Comparison of ENCODE assay signal across 1 cellular context in genomic region chr4:53763813-53764597, GRCh38.
TF ChIP-seq lines count a peak whose summit lies in the region.

No MANE protein-coding gene starts in this region.

TF ChIP-seq in GM23338, 12 proteins besides CTCF, POLR2A, EP300 and RAD21:
- TF ChIP-seq, protein P1, sequence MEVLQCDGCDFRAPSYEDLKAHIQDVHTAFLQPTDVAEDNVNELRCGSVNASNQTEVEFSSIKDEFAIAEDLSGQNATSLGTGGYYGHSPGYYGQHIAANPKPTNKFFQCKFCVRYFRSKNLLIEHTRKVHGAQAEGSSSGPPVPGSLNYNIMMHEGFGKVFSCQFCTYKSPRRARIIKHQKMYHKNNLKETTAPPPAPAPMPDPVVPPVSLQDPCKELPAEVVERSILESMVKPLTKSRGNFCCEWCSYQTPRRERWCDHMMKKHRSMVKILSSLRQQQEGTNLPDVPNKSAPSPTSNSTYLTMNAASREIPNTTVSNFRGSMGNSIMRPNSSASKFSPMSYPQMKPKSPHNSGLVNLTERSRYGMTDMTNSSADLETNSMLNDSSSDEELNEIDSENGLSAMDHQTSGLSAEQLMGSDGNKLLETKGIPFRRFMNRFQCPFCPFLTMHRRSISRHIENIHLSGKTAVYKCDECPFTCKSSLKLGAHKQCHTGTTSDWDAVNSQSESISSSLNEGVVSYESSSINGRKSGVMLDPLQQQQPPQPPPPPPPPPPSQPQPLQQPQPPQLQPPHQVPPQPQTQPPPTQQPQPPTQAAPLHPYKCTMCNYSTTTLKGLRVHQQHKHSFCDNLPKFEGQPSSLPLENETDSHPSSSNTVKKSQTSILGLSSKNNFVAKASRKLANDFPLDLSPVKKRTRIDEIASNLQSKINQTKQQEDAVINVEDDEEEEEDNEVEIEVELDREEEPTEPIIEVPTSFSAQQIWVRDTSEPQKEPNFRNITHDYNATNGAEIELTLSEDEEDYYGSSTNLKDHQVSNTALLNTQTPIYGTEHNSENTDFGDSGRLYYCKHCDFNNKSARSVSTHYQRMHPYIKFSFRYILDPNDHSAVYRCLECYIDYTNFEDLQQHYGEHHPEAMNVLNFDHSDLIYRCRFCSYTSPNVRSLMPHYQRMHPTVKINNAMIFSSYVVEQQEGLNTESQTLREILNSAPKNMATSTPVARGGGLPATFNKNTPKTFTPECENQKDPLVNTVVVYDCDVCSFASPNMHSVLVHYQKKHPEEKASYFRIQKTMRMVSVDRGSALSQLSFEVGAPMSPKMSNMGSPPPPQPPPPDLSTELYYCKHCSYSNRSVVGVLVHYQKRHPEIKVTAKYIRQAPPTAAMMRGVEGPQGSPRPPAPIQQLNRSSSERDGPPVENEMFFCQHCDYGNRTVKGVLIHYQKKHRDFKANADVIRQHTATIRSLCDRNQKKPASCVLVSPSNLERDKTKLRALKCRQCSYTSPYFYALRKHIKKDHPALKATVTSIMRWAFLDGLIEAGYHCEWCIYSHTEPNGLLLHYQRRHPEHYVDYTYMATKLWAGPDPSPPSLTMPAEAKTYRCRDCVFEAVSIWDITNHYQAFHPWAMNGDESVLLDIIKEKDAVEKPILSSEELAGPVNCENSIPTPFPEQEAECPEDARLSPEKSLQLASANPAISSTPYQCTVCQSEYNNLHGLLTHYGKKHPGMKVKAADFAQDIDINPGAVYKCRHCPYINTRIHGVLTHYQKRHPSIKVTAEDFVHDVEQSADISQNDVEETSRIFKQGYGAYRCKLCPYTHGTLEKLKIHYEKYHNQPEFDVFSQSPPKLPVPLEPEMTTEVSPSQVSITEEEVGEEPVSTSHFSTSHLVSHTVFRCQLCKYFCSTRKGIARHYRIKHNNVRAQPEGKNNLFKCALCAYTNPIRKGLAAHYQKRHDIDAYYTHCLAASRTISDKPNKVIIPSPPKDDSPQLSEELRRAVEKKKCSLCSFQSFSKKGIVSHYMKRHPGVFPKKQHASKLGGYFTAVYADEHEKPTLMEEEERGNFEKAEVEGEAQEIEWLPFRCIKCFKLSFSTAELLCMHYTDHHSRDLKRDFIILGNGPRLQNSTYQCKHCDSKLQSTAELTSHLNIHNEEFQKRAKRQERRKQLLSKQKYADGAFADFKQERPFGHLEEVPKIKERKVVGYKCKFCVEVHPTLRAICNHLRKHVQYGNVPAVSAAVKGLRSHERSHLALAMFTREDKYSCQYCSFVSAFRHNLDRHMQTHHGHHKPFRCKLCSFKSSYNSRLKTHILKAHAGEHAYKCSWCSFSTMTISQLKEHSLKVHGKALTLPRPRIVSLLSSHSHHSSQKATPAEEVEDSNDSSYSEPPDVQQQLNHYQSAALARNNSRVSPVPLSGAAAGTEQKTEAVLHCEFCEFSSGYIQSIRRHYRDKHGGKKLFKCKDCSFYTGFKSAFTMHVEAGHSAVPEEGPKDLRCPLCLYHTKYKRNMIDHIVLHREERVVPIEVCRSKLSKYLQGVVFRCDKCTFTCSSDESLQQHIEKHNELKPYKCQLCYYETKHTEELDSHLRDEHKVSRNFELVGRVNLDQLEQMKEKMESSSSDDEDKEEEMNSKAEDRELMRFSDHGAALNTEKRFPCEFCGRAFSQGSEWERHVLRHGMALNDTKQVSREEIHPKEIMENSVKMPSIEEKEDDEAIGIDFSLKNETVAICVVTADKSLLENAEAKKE (CRISPR knock-in tag; IDR thresholded peaks at IDR 0.05), result no peak
- no peak for TF ChIP-seq CREB1 (CRISPR knock-in tag; IDR thresholded peaks at IDR 0.05; ENCODE audit: low read depth)
- TF ChIP-seq, protein P2, sequence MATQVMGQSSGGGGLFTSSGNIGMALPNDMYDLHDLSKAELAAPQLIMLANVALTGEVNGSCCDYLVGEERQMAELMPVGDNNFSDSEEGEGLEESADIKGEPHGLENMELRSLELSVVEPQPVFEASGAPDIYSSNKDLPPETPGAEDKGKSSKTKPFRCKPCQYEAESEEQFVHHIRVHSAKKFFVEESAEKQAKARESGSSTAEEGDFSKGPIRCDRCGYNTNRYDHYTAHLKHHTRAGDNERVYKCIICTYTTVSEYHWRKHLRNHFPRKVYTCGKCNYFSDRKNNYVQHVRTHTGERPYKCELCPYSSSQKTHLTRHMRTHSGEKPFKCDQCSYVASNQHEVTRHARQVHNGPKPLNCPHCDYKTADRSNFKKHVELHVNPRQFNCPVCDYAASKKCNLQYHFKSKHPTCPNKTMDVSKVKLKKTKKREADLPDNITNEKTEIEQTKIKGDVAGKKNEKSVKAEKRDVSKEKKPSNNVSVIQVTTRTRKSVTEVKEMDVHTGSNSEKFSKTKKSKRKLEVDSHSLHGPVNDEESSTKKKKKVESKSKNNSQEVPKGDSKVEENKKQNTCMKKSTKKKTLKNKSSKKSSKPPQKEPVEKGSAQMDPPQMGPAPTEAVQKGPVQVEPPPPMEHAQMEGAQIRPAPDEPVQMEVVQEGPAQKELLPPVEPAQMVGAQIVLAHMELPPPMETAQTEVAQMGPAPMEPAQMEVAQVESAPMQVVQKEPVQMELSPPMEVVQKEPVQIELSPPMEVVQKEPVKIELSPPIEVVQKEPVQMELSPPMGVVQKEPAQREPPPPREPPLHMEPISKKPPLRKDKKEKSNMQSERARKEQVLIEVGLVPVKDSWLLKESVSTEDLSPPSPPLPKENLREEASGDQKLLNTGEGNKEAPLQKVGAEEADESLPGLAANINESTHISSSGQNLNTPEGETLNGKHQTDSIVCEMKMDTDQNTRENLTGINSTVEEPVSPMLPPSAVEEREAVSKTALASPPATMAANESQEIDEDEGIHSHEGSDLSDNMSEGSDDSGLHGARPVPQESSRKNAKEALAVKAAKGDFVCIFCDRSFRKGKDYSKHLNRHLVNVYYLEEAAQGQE (IDR thresholded peaks at IDR 0.05; ENCODE audit: unreplicated experiment), result no peak
- no peak for TF ChIP-seq NANOG (IDR thresholded peaks at IDR 0.05; ENCODE audit: borderline replicate concordance)
- no peak for TF ChIP-seq EZH2 (IDR thresholded peaks at IDR 0.05; ENCODE audit: low read depth, unreplicated experiment)
- TF ChIP-seq ETS1 (IDR thresholded peaks at IDR 0.05), result no peak
- TF ChIP-seq ZNF114 (CRISPR knock-in tag; IDR thresholded peaks at IDR 0.05), result no peak
- TF ChIP-seq EZH2phosphoT487 (IDR thresholded peaks at IDR 0.05; ENCODE audit: unreplicated experiment), result no peak
- TF ChIP-seq JUNB (IDR thresholded peaks at IDR 0.05; ENCODE audit: unreplicated experiment), result no peak
- TF ChIP-seq ZNF331 (CRISPR knock-in tag; IDR thresholded peaks at IDR 0.05; ENCODE audit: low read depth), result no peak
- TF ChIP-seq POLR2AphosphoS5 (IDR thresholded peaks at IDR 0.05; ENCODE audit: low read depth), result no peak
- no peak for TF ChIP-seq STAT1 (IDR thresholded peaks at IDR 0.05; ENCODE audit: unreplicated experiment)
TF ChIP-seq in GM23338: peak in this region for 0.
